Comparison of ENCODE assay signal across 9 cellular contexts in genomic region chr2:2567776-2568175, GRCh38.
"Had no signal": no experiment of that assay in that cellular context is flagged by ENCODE, and none has a peak within 500 bp of the region (broad histone marks: within the 10 kb centered on the region; RNA-seq: fewer than 3 reads in every experiment).

No MANE protein-coding gene starts in this region.

- H3K4me3 ChIP-seq: GM23338, HAP-1, K562 had no signal

- H3K9me3 ChIP-seq: HAP-1 had no signal

- H3K4me1 ChIP-seq: HAP-1 had no signal

- H3K4me3 Mint-ChIP-seq: GM23338, HFFc6 had no signal

- H3K36me3 ChIP-seq: HAP-1 had no signal

- ATAC-seq: GM23338, HCT116, K562 had no signal

- DNase-seq: HFFc6, IMR-90 had no signal

- FAIRE-seq: H1, H54, HTR-8/SVneo, K562 had no signal

- H3K9me3 Mint-ChIP-seq: GM23338 had no signal

- H3K27ac Mint-ChIP-seq: GM23338, HFFc6 had no signal
